Comparison of ENCODE assay signal across 8 cellular contexts in the genomic region with DNA sequence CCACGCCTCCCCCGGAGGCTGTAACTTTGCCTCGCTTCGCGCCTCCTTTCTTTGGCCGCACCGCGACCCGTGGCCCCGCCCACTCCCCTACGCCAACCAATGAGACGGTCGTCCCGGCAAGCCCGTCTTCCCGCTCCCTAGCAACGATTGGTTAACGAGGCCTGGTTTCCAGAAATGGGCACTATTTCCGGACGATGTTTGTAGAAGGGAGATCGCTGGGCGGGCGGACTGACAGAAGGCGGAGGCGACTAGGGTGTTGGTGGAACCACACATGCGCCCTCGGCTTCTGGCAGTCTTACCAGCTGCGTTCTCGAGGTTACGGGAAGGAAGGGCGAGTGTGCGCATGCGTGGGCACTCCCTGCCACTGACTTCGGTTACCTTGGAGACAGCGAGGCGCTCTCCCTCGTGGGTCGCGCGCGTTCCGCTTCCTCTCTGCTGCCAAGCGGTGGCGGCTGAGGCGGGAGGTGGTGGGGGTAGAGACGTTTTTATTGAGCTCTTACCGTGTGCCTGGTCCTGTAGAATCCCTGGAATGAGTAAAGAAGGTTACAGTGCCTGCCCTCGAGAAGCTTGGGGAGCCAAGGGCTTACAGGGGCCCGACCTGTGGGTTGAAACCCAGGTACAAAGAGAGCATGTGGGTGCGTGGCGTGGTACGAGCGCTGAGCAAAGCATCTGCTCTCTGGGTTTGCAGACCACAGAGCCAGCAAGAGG. TPM values are rescaled to one million over a fixed set of nuclear protein-coding genes. Genes with fewer than 3 reads are reported as not detected.
DNase-seq lines count a peak whose midpoint lies in the region; ATAC-seq, FAIRE-seq and TF ChIP-seq lines count a peak whose summit lies in the region.

No MANE protein-coding gene starts in this region.

- H3K27ac ChIP-seq in WERI-Rb-1 (peak overlapping the region; percentile 92), iPS-20b (ENCODE audit: low read length) (no peak overlapping the region), skin epidermis (peak overlapping the region; percentile 37 to 98 (median 92))

- H3K4me1 ChIP-seq in iPS-20b (ENCODE audit: insufficient read depth, low read length) = peaks cover 6% of the 10 kb centered on the region

- peak overlapping the region; percentile 70; the same call in 1 of the 2 replicates for H3K9ac ChIP-seq in iPS-20b (ENCODE audit: low read depth, low read length)

- H3K4me3 ChIP-seq in WERI-Rb-1 (ENCODE audit: low read depth, low read length) = peak overlapping the region; percentile 51
- peak overlapping the region; percentile 36 for H3K4me3 ChIP-seq in bronchial epithelial cell (ENCODE audit: low read depth, low read length)
- peak overlapping the region; percentile 75 for H3K4me3 ChIP-seq in iPS-20b (ENCODE audit: low read length)
- H3K4me3 ChIP-seq in skin epidermis = peak overlapping the region; percentile 51 to 86 (median 76)

- ATAC-seq in GM18907 (IDR thresholded peaks at IDR 0.05; ENCODE audit: unreplicated experiment) = peak; percentile 72
- ATAC-seq in HG03139 (IDR thresholded peaks at IDR 0.05; ENCODE audit: unreplicated experiment) = peak; percentile 64

- TF ChIP-seq CTCF in WERI-Rb-1 (IDR thresholded peaks at IDR 0.05; ENCODE audit: low read depth, low read length) (0 out of 2 replicates have a peak, but pooled peaks have one; percentile 14), bronchial epithelial cell (IDR thresholded peaks at IDR 0.05; ENCODE audit: insufficient read depth, low read length, severe bottlenecking) (no peak)

- FAIRE-seq in bronchial epithelial cell (lab: Jason Lieb, UNC) = no peak

- DNase-seq in AG08395 (ENCODE audit: low spot score) (peak; percentile 99), NCI-H2196 treated with DMSO at 0.1 percent for 48 hours (lab: John Stamatoyannopoulos, UW; ENCODE audit: unreplicated experiment) (peak; percentile 100), WERI-Rb-1 (peak; percentile 100), bronchial epithelial cell (ENCODE audit: low read depth) (peak; percentile 100)

- H3K27me3 ChIP-seq in WERI-Rb-1 (ENCODE audit: insufficient read depth, low read depth, severe bottlenecking) (no peaks in the 10 kb centered on the region), bronchial epithelial cell (ENCODE audit: control insufficient read depth, insufficient read depth, low read length) (no peaks in the 10 kb centered on the region), iPS-20b (ENCODE audit: insufficient read depth, low read length) (peaks cover 16% of the 10 kb centered on the region)

- H3K36me3 ChIP-seq in WERI-Rb-1 = no peaks in the 10 kb centered on the region; the same call in none of the 2 replicates
- H3K36me3 ChIP-seq in bronchial epithelial cell (ENCODE audit: control insufficient read depth, insufficient read depth, low read length) = peaks cover 1% of the 10 kb centered on the region
- H3K36me3 ChIP-seq in iPS-20b (ENCODE audit: insufficient read depth, low read depth, low read length) = no peaks in the 10 kb centered on the region

- H3K9me3 ChIP-seq in WERI-Rb-1 (ENCODE audit: severe bottlenecking) (no peaks in the 10 kb centered on the region), iPS-20b (ENCODE audit: insufficient read depth, low read depth, low read length) (no peaks in the 10 kb centered on the region)

RNA-seq across cellular contexts. Expression of gene MAP3K14, which starts 0.4 kb away (rescaled TPM):
- 0.77 and 0.79 TPM in 2 replicates for total RNA-seq in bronchial epithelial cell

RNA-seq across cellular contexts. Expression of gene SPATA32, which starts 55.4 kb away (rescaled TPM):
- under 0.01 TPM in 1 of 2 replicates, not detected in the other for total RNA-seq in bronchial epithelial cell
